In the genomic region with DNA sequence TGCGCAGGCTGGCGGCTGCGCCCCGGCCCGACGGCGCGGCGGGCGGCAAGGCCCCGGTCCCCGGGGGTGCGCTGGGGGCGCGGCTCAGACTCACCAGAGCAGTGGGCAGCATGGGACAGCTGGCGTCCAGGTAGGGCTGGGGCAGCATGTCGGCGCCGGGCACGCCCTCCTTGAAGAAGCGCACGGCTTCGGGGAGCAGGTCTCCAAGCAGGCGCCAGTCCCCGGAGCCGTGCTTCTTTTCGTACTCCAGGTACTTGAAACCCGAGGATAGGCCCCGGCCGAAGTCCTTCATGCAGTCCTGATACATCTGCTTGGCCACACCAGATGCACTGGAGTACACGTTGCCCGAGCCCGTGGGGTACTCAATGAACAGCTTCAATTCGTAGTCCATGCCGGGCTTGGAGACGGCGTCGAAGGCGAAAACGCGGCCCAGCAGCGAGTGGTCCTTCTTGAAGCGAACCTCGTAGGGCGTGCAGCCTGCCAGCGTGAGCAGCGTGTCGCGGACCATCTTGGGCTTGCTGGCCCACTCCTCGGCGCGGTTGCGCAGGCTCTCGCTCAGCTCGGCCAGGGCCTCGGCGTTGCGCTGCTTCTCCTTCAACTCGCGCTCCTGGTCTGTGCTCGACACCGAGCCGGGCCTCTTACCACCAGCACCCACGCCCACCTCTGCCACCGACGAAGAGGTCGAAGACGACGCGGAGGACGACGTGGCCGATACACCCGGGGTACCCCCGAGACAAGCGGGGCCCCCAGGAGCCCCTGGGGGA, we compare ENCODE assay signal across 8 cellular contexts. TPM values are rescaled to one million over a fixed set of nuclear protein-coding genes. Genes with fewer than 3 reads are reported as not detected.
DNase-seq lines count a peak whose midpoint lies in the region; ATAC-seq and TF ChIP-seq lines count a peak whose summit lies in the region.

No MANE protein-coding gene starts in this region.

- no peak for ATAC-seq in mucosa of descending colon
- no peak for ATAC-seq in GM21723 (IDR thresholded peaks at IDR 0.05; ENCODE audit: unreplicated experiment)

- intact Hi-C loops in mucosa of descending colon (cut with DNase I, micrococcal nuclease), result loop anchor here in 1 of 2 donors (5.0 kb wide), 1 partner anchor 74 kb away; no protein-coding TSS in a partner anchor
- intact Hi-C loops in vagina (cut with DNase I), result loop anchor here (5.0 kb wide), 2 partner anchors 74 to 109 kb away; no protein-coding TSS in a partner anchor

- H3K4me1 ChIP-seq in mucosa of descending colon (ENCODE audit: low read depth) (peaks cover 57% of the 10 kb centered on the region), vagina (peaks cover 74% of the 10 kb centered on the region), Karpas-422 (ENCODE audit: low read length) (peaks cover 26% of the 10 kb centered on the region)

- H3K9me3 ChIP-seq in mucosa of descending colon (no peaks in the 10 kb centered on the region), vagina (no peaks in the 10 kb centered on the region), Karpas-422 (ENCODE audit: low read length) (no peaks in the 10 kb centered on the region)

- H3K36me3 ChIP-seq in mucosa of descending colon (ENCODE audit: low read depth) (no peaks in the 10 kb centered on the region), vagina (peaks cover 0 to 4% of the 10 kb centered on the region in 2 donors), Karpas-422 (ENCODE audit: insufficient read depth, low read length) (0 out of 2 replicates have a peak, but pooled peaks cover 10% of the 10 kb centered on the region)

- peak overlapping the region; percentile 98 for H3K27ac ChIP-seq in vagina
- H3K27ac ChIP-seq in Karpas-422 (ENCODE audit: low read length), result no peak overlapping the region

- peaks cover 28% of the 10 kb centered on the region for H4K20me1 ChIP-seq in Karpas-422 (ENCODE audit: insufficient read depth, low read depth, low read length)

- DNase-seq in NCI-H748 (lab: John Stamatoyannopoulos, UW; ENCODE audit: unreplicated experiment) (peak; percentile 74), dedifferentiated amniotic fluid mesenchymal stem cell (ENCODE audit: extremely low spot score) (peak; percentile 22), mucosa of descending colon (peak in 2 of 3 donors; percentile 65 to 75), vagina (ENCODE audit: extremely low spot score in 2 of 2) (no peak), Karpas-422 (no peak), NK-92 (lab: John Stamatoyannopoulos, UW; ENCODE audit: unreplicated experiment) (no peak)

- H3K4me3 ChIP-seq in GM08714 (ENCODE audit: low read length), result peak overlapping the region; percentile 70
- peak overlapping the region; percentile 46 for H3K4me3 ChIP-seq in mucosa of descending colon
- H3K4me3 ChIP-seq in vagina, result peak overlapping the region; percentile 60 to 84
- no peak overlapping the region for H3K4me3 ChIP-seq in Karpas-422 (ENCODE audit: low read length)

- H2AFZ ChIP-seq in Karpas-422 (ENCODE audit: low read length), result no peak overlapping the region

- peaks cover 8% of the 10 kb centered on the region; the same call in 1 of the 2 replicates for H3K79me2 ChIP-seq in Karpas-422 (ENCODE audit: low read length)

- TF ChIP-seq POLR2A in vagina (IDR thresholded peaks at IDR 0.05), result no peak

- no peak for TF ChIP-seq CTCF in mucosa of descending colon (IDR thresholded peaks at IDR 0.05)
- no peak for TF ChIP-seq CTCF in vagina (IDR thresholded peaks at IDR 0.05)

- H3K27me3 ChIP-seq in vagina (no peaks in the 10 kb centered on the region), Karpas-422 (ENCODE audit: low read length) (no peaks in the 10 kb centered on the region)

- no peak overlapping the region for H3K4me2 ChIP-seq in Karpas-422 (ENCODE audit: low read depth, low read length, poor library complexity, severe bottlenecking)

- no peak overlapping the region for H3K9ac ChIP-seq in Karpas-422 (ENCODE audit: low read length)

- no peaks in the 10 kb centered on the region for H3K9me2 ChIP-seq in Karpas-422 (replicated peaks; ENCODE audit: insufficient read depth, low read length)

RNA-seq across cellular contexts. Expression of a gene that starts 2.2 kb away (rescaled TPM):
- 10 to 100 TPM; 15.1 to 74.1 (median 19.3) TPM for total RNA-seq in mucosa of descending colon
- 51.1 TPM for total RNA-seq in vagina
- 11.8 and 22.2 TPM in 2 replicates for total RNA-seq in Karpas-422 (2014; rRNA removed; shearing (Covaris generic); ENCODE audit: low replicate concordance)

Comparison
In these comparisons a context has a peak if more than half of its experiments do, and no peak if none do; other contexts are left out.
1. DNase-seq: peak in NCI-H748 (single experiment), dedifferentiated amniotic fluid mesenchymal stem cell (single experiment) and mucosa of descending colon (2 of 3); none in vagina (0 of 2), Karpas-422 (single experiment) and NK-92 (single experiment).